In genomic region chr2:8617048-8617447, GRCh38 we compare ENCODE assay signal across 4 cellular contexts.
"Had no signal": no experiment of that assay in that cellular context is flagged by ENCODE, and none has a peak within 500 bp of the region (broad histone marks: within the 10 kb centered on the region; RNA-seq: fewer than 3 reads in every experiment).

No MANE protein-coding gene starts in this region.

- H3K4me2 ChIP-seq: GM23338 had no signal

- H3K4me3 ChIP-seq: GM23338 had no signal

- H2AFZ ChIP-seq: GM23338 had no signal

- H3K4me1 Mint-ChIP-seq: GM23338, H9 had no signal

- DNase-seq: H9, HCEC 1CT, IMR-90 had no signal

- H3K27ac Mint-ChIP-seq: GM23338, H9 had no signal

- H3K4me3 Mint-ChIP-seq: GM23338, H9 had no signal

- H3K9me3 Mint-ChIP-seq: GM23338, H9 had no signal

- ATAC-seq: GM23338 had no signal
